8 cellular contexts compared by ENCODE assay signal in genomic region chr1:11272842-11273594, GRCh38. TPM values are rescaled to one million over a fixed set of nuclear protein-coding genes. Genes with fewer than 3 reads are reported as not detected.
A peak's percentile ranks its signal among the peaks of the same experiment; 100 is the strongest.
DNase-seq lines count a peak whose midpoint lies in the region; ATAC-seq and TF ChIP-seq lines count a peak whose summit lies in the region.

A gene with protein sequence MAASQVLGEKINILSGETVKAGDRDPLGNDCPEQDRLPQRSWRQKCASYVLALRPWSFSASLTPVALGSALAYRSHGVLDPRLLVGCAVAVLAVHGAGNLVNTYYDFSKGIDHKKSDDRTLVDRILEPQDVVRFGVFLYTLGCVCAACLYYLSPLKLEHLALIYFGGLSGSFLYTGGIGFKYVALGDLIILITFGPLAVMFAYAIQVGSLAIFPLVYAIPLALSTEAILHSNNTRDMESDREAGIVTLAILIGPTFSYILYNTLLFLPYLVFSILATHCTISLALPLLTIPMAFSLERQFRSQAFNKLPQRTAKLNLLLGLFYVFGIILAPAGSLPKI (plus strand): TSS chr1:11273198. CDS start chr1:11273532, 334 bp downstream.

- peak within 1 kb of the TSS; percentile 87 for H3K27ac Mint-ChIP-seq in T-helper 1 cell treated with Interleukin-12 subunit alpha and Interleukin-12 subunit beta and Interleukin-4 antibody, amounts not matched to agents 30 μg/mL and 1 μg/mL, for 36 hours

- H3K4me3 ChIP-seq in left ventricle myocardium inferior, result peak within 1 kb of the TSS; percentile 72
- H3K4me3 ChIP-seq in psoas muscle, result peak within 1 kb of the TSS; percentile 76
- H3K4me3 ChIP-seq in urinary bladder (ENCODE audit: low read depth, low read length), result peak within 1 kb of the TSS; percentile 58

- peak within 1 kb of the TSS; percentile 97 for H3K27ac ChIP-seq in left ventricle myocardium inferior (replicated peaks)
- peak within 1 kb of the TSS; percentile 98 for H3K27ac ChIP-seq in psoas muscle
- peak within 1 kb of the TSS; percentile 86 for H3K27ac ChIP-seq in urinary bladder (ENCODE audit: low read depth)

- no peaks in the 10 kb centered on the region for H3K9me3 Mint-ChIP-seq in T-helper 1 cell treated with Interleukin-12 subunit alpha and Interleukin-12 subunit beta and Interleukin-4 antibody, amounts not matched to agents 30 μg/mL and 1 μg/mL, for 36 hours

- intact Hi-C loops in left ventricle myocardium inferior (cut with micrococcal nuclease), result no loop called here
- intact Hi-C loops in psoas muscle (cut with DNase I), result loop anchor here in 1 of 2 donors (10.0 kb wide), 1 partner anchor 462 kb away; the partner anchor contains the start of gene AGTRAP

- peak within 1 kb of the TSS; percentile 89 for H3K4me3 Mint-ChIP-seq in T-helper 1 cell treated with Interleukin-12 subunit alpha and Interleukin-12 subunit beta and Interleukin-4 antibody, amounts not matched to agents 30 μg/mL and 1 μg/mL, for 36 hours

- no peaks in the 10 kb centered on the region for H3K27me3 ChIP-seq in left ventricle myocardium inferior (ENCODE audit: low read depth)
- H3K27me3 ChIP-seq in psoas muscle (ENCODE audit: insufficient read depth in 3 of 3, low read length in 2 of 3), result no peaks in the 10 kb centered on the region

- peaks cover 20% of the 10 kb centered on the region for H3K4me1 Mint-ChIP-seq in T-helper 1 cell treated with Interleukin-12 subunit alpha and Interleukin-12 subunit beta and Interleukin-4 antibody, amounts not matched to agents 30 μg/mL and 1 μg/mL, for 36 hours (ENCODE audit: low read depth)

- TF ChIP-seq CTCF in left ventricle myocardium inferior (IDR thresholded peaks at IDR 0.05; ENCODE audit: borderline replicate concordance), result peak; percentile 43
- TF ChIP-seq CTCF in psoas muscle (IDR thresholded peaks at IDR 0.05), result no peak

- TF ChIP-seq POLR2A in GM15510 (IDR thresholded peaks at IDR 0.05; ENCODE audit: borderline replicate concordance, extremely low read depth, insufficient read length), result peak; percentile 90

- 0 to 1% (median 1%) methylated on average over 27 to 59 of the region's 64 CpGs for WGBS in psoas muscle, 3 donors
- 2% methylated on average over 63 of the region's 64 CpGs for WGBS in urinary bladder

- H3K36me3 Mint-ChIP-seq in T-helper 1 cell treated with Interleukin-12 subunit alpha and Interleukin-12 subunit beta and Interleukin-4 antibody, amounts not matched to agents 30 μg/mL and 1 μg/mL, for 36 hours (ENCODE audit: low read depth), result peaks cover 16% of the 10 kb centered on the region

- H3K4me1 ChIP-seq in left ventricle myocardium inferior (peaks cover 41% of the 10 kb centered on the region), psoas muscle (peaks cover 28% of the 10 kb centered on the region), urinary bladder (ENCODE audit: insufficient read depth) (no peaks in the 10 kb centered on the region)

- H3K27me3 Mint-ChIP-seq in T-helper 1 cell treated with Interleukin-12 subunit alpha and Interleukin-12 subunit beta and Interleukin-4 antibody, amounts not matched to agents 30 μg/mL and 1 μg/mL, for 36 hours (ENCODE audit: low read depth), result no peaks in the 10 kb centered on the region

- H3K36me3 ChIP-seq in left ventricle myocardium inferior (peaks cover 7% of the 10 kb centered on the region), psoas muscle (ENCODE audit: insufficient read depth in 1 of 2, low read depth in 1 of 2) (peaks cover 4 to 23% of the 10 kb centered on the region in 2 donors), urinary bladder (ENCODE audit: insufficient read depth) (no peaks in the 10 kb centered on the region)

- ATAC-seq in HG02763 (IDR thresholded peaks at IDR 0.05; ENCODE audit: unreplicated experiment) (peak; percentile 82), psoas muscle (peak; percentile 91 to 95 (median 94))

- H3K9me3 ChIP-seq in left ventricle myocardium inferior (replicated peaks) (no peaks in the 10 kb centered on the region), psoas muscle (no peaks in the 10 kb centered on the region)

- DNase-seq in NCI-H1436 (lab: John Stamatoyannopoulos, UW), result peak; percentile 81
- DNase-seq in amniotic epithelial cell (ENCODE audit: low read depth), result peak; percentile 78
- peak; percentile 87 for DNase-seq in left ventricle myocardium inferior
- peak; percentile 88 to 93 for DNase-seq in psoas muscle

RNA-seq across cellular contexts. Expression of the gene that starts here (rescaled TPM):
- total RNA-seq in left ventricle myocardium inferior (9.6 TPM), psoas muscle (10 to 100 TPM; 21.9 to 29.4 (median 26.7) TPM), urinary bladder (6.8 TPM)
- polyA plus RNA-seq in psoas muscle (10 to 100 TPM; 19.0 to 28.3 (median 24.4) TPM), urinary bladder (14.4 TPM)

Comparison
In these comparisons a context has a peak if more than half of its experiments do, and no peak if none do; other contexts are left out.
1. Peak in every context shown above with its lines: DNase-seq, ATAC-seq, H3K4me3 ChIP-seq and H3K27ac ChIP-seq.